Comparison of ENCODE assay signal across 8 cellular contexts in the genomic region with DNA sequence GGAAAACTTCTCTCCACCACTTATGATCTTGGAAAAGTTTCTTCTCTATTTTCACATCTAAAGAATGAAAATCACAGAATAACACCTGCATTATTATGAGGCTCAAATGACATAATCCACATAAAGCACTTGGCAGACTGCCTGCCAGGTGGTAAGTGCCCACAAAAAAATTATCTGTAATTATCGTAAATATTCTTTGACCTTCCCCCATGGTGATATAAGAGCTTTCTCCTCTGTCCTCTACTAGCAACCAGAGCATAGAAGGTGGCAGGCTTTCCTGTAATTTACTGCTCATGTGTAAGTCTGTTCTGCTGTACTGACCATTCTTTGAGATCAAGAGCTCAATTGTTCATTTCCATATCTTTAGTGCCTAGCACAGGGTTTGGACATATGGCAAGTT. TPM values are rescaled to one million over a fixed set of nuclear protein-coding genes. Genes with fewer than 3 reads are reported as not detected.
DNase-seq lines count a peak whose midpoint lies in the region; ATAC-seq and TF ChIP-seq lines count a peak whose summit lies in the region.

No MANE protein-coding gene starts in this region.

- H3K9me2 ChIP-seq in OCI-LY7 (ENCODE audit: insufficient read depth, low read length) = no peaks in the 10 kb centered on the region

- H3K27me3 ChIP-seq in left lung = no peaks in the 10 kb centered on the region

- H3K79me2 ChIP-seq in OCI-LY7 (ENCODE audit: insufficient read depth, low read depth, low read length) = no peaks in the 10 kb centered on the region

- TF ChIP-seq CTCF in OCI-LY7 (conservative IDR thresholded peaks at IDR 0.05; ENCODE audit: low read length) (no peak), left lung (IDR thresholded peaks at IDR 0.05) (no peak)

- peak overlapping the region; percentile 62 for H3K4me3 ChIP-seq in OCI-LY7 (ENCODE audit: low read depth, low read length, poor library complexity, severe bottlenecking)
- H3K4me3 ChIP-seq in left lung = peak overlapping the region in 1 of 2 donors; percentile 25

- DNase-seq in OCI-LY7 (ENCODE audit: low spot score) (peak; percentile 30), left lung (no peak), pons (ENCODE audit: low spot score) (no peak), GM19238 (ENCODE audit: insufficient read length, low spot score) (no peak), cortex of kidney (lab: John Stamatoyannopoulos, UW) (no peak)

- peak overlapping the region; percentile 92 for H3K4me2 ChIP-seq in OCI-LY7 (ENCODE audit: low read length)

- H2AFZ ChIP-seq in OCI-LY7 (ENCODE audit: low read length) = peak overlapping the region; percentile 99

- ATAC-seq in GM18517 (IDR thresholded peaks at IDR 0.05; ENCODE audit: unreplicated experiment) (peak; percentile 16), HG03025 (IDR thresholded peaks at IDR 0.05; ENCODE audit: low FRiP score, unreplicated experiment) (peak; percentile 6), left lung (peak; percentile 9), esophagus mucosa (no peak)

- BruUV-seq in OCI-LY7 (replicated peaks; lab: Mats Ljungman, UMichigan) = TSS peak; percentile 83

- H4K20me1 ChIP-seq in OCI-LY7 (ENCODE audit: insufficient read depth, low read length) = no peaks in the 10 kb centered on the region

- intact Hi-C loops in OCI-LY7 (cut with micrococcal nuclease; ENCODE audit: unreplicated experiment) (loop anchor here (1.0 to 2.0 kb wide), 3 partner anchors 124 to 338 kb away; a partner anchor contains a TSS), left lung (cut with DNase I) (loop anchor here in 1 of 2 donors (10.0 kb wide), 1 partner anchor 158 kb away; no protein-coding TSS in a partner anchor)

- H3K36me3 ChIP-seq in OCI-LY7 (ENCODE audit: insufficient read depth, low read length) (no peaks in the 10 kb centered on the region), left lung (no peaks in the 10 kb centered on the region)

- CTCF ChIA-PET in OCI-LY7 (lab: Charles Lee; ENCODE audit: unreplicated experiment) = interaction anchor here (0.6 to 2.1 kb wide), 8 partner anchors 9 to 338 kb away, joined by 3 to 15 read pairs (median 4); a partner anchor contains a TSS

- H3K27ac ChIP-seq in OCI-LY7 (ENCODE audit: low read depth, low read length, poor library complexity, severe bottlenecking) = peak overlapping the region; percentile 76
- H3K27ac ChIP-seq in left lung = peak overlapping the region; percentile 68 to 89

- H3K9me3 ChIP-seq in OCI-LY7 (ENCODE audit: low read length) (no peaks in the 10 kb centered on the region), left lung (no peaks in the 10 kb centered on the region)

- POLR2A ChIA-PET in OCI-LY7 (lab: Charles Lee) = interaction anchor here (0.6 to 3.3 kb wide), 15 partner anchors 9 to 1523 kb away, joined by 3 to 22 read pairs (median 4); a partner anchor contains a TSS

- H3K4me1 ChIP-seq in OCI-LY7 (ENCODE audit: insufficient read depth, low read length, poor library complexity, severe bottlenecking) (peaks cover 23% of the 10 kb centered on the region), left lung (peaks cover 12 to 44% of the 10 kb centered on the region in 2 donors)

RNA-seq across cellular contexts. Expression of a gene that starts 51.7 kb away (rescaled TPM):
- total RNA-seq in OCI-LY7 (2014; rRNA removed; shearing (Covaris generic)) = 25.2 and 30.4 TPM in 2 replicates
- total RNA-seq in OCI-LY7 (2022) (34.4 and 40.2 TPM in 2 replicates), left lung (10 to 100 TPM; 20.3 to 24.6 TPM), esophagus mucosa (10.6 TPM)
